Comparison of ENCODE assay signal across 13 cellular contexts in the genomic region with DNA sequence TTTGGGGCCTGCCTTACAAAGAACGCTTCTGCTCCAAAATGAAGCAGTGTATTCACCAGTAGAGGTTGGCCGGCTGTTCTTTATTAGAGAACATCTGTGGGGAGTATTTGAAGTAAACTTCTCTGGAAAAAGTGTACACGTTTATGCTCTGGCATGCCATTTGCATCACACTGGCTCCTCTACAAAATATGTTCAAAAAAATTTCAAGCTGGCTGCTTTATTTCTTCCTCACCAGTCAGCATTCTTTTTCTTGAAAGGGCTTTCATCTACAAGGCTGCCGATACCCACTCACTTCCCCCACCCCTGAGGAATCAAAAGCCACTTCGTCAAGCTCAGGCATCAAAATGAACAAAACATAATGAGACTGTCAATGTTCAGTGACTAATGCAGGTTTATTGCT.
DNase-seq lines count a peak whose midpoint lies in the region; ATAC-seq and TF ChIP-seq lines count a peak whose summit lies in the region.
"Had no signal": no experiment of that assay in that cellular context is flagged by ENCODE, and none has a peak within 500 bp of the region (broad histone marks: within the 10 kb centered on the region; RNA-seq: fewer than 3 reads in every experiment).

No MANE protein-coding gene starts in this region.

- H3K4me3 Mint-ChIP-seq in mesothelial cell of epicardium: no peak overlapping the region
- H3K4me3 Mint-ChIP-seq: CD14-positive monocyte had no signal

- peaks cover 20% of the 10 kb centered on the region for H3K27me3 Mint-ChIP-seq in mesothelial cell of epicardium (ENCODE audit: low read depth)
- H3K27me3 Mint-ChIP-seq: CD8-positive, alpha-beta memory T cell had no signal

- peak; percentile 9 for DNase-seq in AG08395 (ENCODE audit: low spot score)
- peak; percentile 57 for DNase-seq in GM03348 (ENCODE audit: low spot score)
- DNase-seq in fibroblast of the aortic adventitia (ENCODE audit: low read depth): peak; percentile 10
- no peak for DNase-seq in mesothelial cell of epicardium (ENCODE audit: low spot score in 2 of 2, unreplicated experiment in 2 of 2)
- no peak for DNase-seq in HEK293T (ENCODE audit: extremely low spot score)
- no peak for DNase-seq in NCI-H82 (lab: John Stamatoyannopoulos, UW)
- DNase-seq: Caco-2; CD8-positive, alpha-beta memory T cell; DMS53; GF-D8; HCEC 1CT had no signal

- no peak overlapping the region for H3K4me3 ChIP-seq in fibroblast of the aortic adventitia (ENCODE audit: low read depth, low read length)

- POLR2A ChIA-PET in HEK293T (lab: Yijun Ruan, JAX): no interaction called here

- H3K9me3 Mint-ChIP-seq in mesothelial cell of epicardium: no peaks in the 10 kb centered on the region

- no peak for TF ChIP-seq CTCF in fibroblast of the aortic adventitia (IDR thresholded peaks at IDR 0.05; ENCODE audit: insufficient read depth, low read length)
- TF ChIP-seq CTCF in mesothelial cell of epicardium (IDR thresholded peaks at IDR 0.05; ENCODE audit: unreplicated experiment): no peak

- H3K4me1 Mint-ChIP-seq in mesothelial cell of epicardium: peaks cover 20% of the 10 kb centered on the region
- H3K4me1 Mint-ChIP-seq: CD14-positive monocyte; CD8-positive, alpha-beta memory T cell had no signal

- ATAC-seq in HG02840 (IDR thresholded peaks at IDR 0.05; ENCODE audit: low FRiP score, unreplicated experiment): no peak

- no peaks in the 10 kb centered on the region for H3K36me3 Mint-ChIP-seq in mesothelial cell of epicardium
- H3K36me3 Mint-ChIP-seq: CD14-positive monocyte; CD8-positive, alpha-beta memory T cell had no signal

- CTCF ChIA-PET in HEK293T (lab: Yijun Ruan, JAX): no interaction called here

- H3K27ac Mint-ChIP-seq in mesothelial cell of epicardium: peak overlapping the region; percentile 62
- H3K27ac Mint-ChIP-seq: CD14-positive monocyte; CD8-positive, alpha-beta memory T cell had no signal

TF ChIP-seq in HEK293T, 16 proteins besides CTCF, POLR2A, EP300 and RAD21:
- TF ChIP-seq, protein P1, sequence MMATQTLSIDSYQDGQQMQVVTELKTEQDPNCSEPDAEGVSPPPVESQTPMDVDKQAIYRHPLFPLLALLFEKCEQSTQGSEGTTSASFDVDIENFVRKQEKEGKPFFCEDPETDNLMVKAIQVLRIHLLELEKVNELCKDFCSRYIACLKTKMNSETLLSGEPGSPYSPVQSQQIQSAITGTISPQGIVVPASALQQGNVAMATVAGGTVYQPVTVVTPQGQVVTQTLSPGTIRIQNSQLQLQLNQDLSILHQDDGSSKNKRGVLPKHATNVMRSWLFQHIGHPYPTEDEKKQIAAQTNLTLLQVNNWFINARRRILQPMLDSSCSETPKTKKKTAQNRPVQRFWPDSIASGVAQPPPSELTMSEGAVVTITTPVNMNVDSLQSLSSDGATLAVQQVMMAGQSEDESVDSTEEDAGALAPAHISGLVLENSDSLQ (IDR thresholded peaks at IDR 0.05): no peak
- TF ChIP-seq SP1 (IDR thresholded peaks at IDR 0.05) (no peak), FOXK2 (IDR thresholded peaks at IDR 0.05) (no peak), NFRKB (IDR thresholded peaks at IDR 0.05) (no peak), LEF1 (IDR thresholded peaks at IDR 0.05; ENCODE audit: borderline replicate concordance) (no peak), ARNT (IDR thresholded peaks at IDR 0.05) (no peak), TARDBP (IDR thresholded peaks at IDR 0.05) (no peak), ELF4 (IDR thresholded peaks at IDR 0.05) (no peak), FOXA1 (IDR thresholded peaks at IDR 0.05) (no peak)

Comparison
In these comparisons a context has a peak if more than half of its experiments do, and no peak if none do; other contexts are left out.
1. DNase-seq: peak in AG08395 (single experiment), GM03348 (single experiment) and fibroblast of the aortic adventitia (single experiment); none in mesothelial cell of epicardium (0 of 2), HEK293T (single experiment) and NCI-H82 (single experiment).